ENCODE assay signal across 10 cellular contexts in genomic region chr3:101825904-101826445, GRCh38. TPM values are rescaled to one million over a fixed set of nuclear protein-coding genes. Genes with fewer than 3 reads are reported as not detected.
DNase-seq lines count a peak whose midpoint lies in the region; ATAC-seq and TF ChIP-seq lines count a peak whose summit lies in the region.
"Had no signal": no experiment of that assay in that cellular context is flagged by ENCODE, and none has a peak within 500 bp of the region (broad histone marks: within the 10 kb centered on the region; RNA-seq: fewer than 3 reads in every experiment).

No MANE protein-coding gene starts in this region.

- intact Hi-C loops in right cardiac atrium (cut with DNase I): no loop called here
- intact Hi-C loops in ascending aorta (cut with DNase I): no loop called here
- intact Hi-C loops in vagina (cut with DNase I): loop anchor here (2.0 kb wide), 1 partner anchor 23 kb away; the partner anchor contains the start of gene NFKBIZ

- H3K4me3 ChIP-seq in right atrium auricular region: no peak overlapping the region
- H3K4me3 ChIP-seq in right cardiac atrium (ENCODE audit: low read length): no peak overlapping the region
- H3K4me3 ChIP-seq in ascending aorta: no peak overlapping the region
- H3K4me3 ChIP-seq in mucosa of rectum (ENCODE audit: low read length in 2 of 2): no peak overlapping the region
- H3K4me3 ChIP-seq in vagina: no peak overlapping the region

- H3K9ac ChIP-seq in mucosa of rectum (ENCODE audit: low read depth in 1 of 2, low read length in 2 of 2): no peak overlapping the region

- peak overlapping the region; percentile 87 to 92 for H3K27ac ChIP-seq in right atrium auricular region
- H3K27ac ChIP-seq in right cardiac atrium (ENCODE audit: low read length): no peak overlapping the region
- H3K27ac ChIP-seq in ascending aorta: peak overlapping the region; percentile 78 to 87
- H3K27ac ChIP-seq in mucosa of rectum (ENCODE audit: low read depth in 2 of 2, low read length in 2 of 2): peak overlapping the region; percentile 6 to 9
- H3K27ac ChIP-seq in vagina: peak overlapping the region; percentile 92

- H3K27me3 ChIP-seq in right atrium auricular region (no peaks in the 10 kb centered on the region), right cardiac atrium (ENCODE audit: control insufficient read depth, insufficient read depth) (no peaks in the 10 kb centered on the region), ascending aorta (no peaks in the 10 kb centered on the region), mucosa of rectum (ENCODE audit: control insufficient read depth in 2 of 2, insufficient read depth in 2 of 2, low read length in 2 of 2) (no peaks in the 10 kb centered on the region), vagina (no peaks in the 10 kb centered on the region)

- no peak for ATAC-seq in right cardiac atrium

- TF ChIP-seq POLR2A in vagina (IDR thresholded peaks at IDR 0.05): no peak

- TF ChIP-seq CTCF in right atrium auricular region (IDR thresholded peaks at IDR 0.05): no peak
- TF ChIP-seq CTCF in ascending aorta (IDR thresholded peaks at IDR 0.05): no peak
- no peak for TF ChIP-seq CTCF in vagina (IDR thresholded peaks at IDR 0.05)

- H3K4me1 ChIP-seq in right atrium auricular region (peaks cover 0 to 34% of the 10 kb centered on the region in 2 donors), right cardiac atrium (ENCODE audit: control insufficient read depth, insufficient read depth, low read length) (peaks cover 2% of the 10 kb centered on the region), ascending aorta (peaks cover 0 to 21% of the 10 kb centered on the region in 2 donors), mucosa of rectum (ENCODE audit: control insufficient read depth in 2 of 2, insufficient read depth in 2 of 2, low read length in 2 of 2) (peaks cover 17% of the 10 kb centered on the region in 2 donors), vagina (peaks cover 41% of the 10 kb centered on the region)

- H3K9me3 ChIP-seq in right atrium auricular region (no peaks in the 10 kb centered on the region), right cardiac atrium (ENCODE audit: control insufficient read depth, low read length) (no peaks in the 10 kb centered on the region), ascending aorta (no peaks in the 10 kb centered on the region), mucosa of rectum (ENCODE audit: control insufficient read depth in 2 of 2, low read length in 2 of 2) (no peaks in the 10 kb centered on the region), vagina (no peaks in the 10 kb centered on the region)

- H3K36me3 ChIP-seq in right atrium auricular region (peaks cover 8% of the 10 kb centered on the region), ascending aorta (peaks cover 10% of the 10 kb centered on the region in 2 donors), mucosa of rectum (ENCODE audit: control insufficient read depth in 2 of 2, insufficient read depth in 2 of 2, low read length in 2 of 2) (peaks cover 0 to 8% of the 10 kb centered on the region in 2 donors), vagina (peaks cover 0 to 7% of the 10 kb centered on the region in 2 donors)

- DNase-seq in right atrium auricular region (ENCODE audit: low spot score) (no peak), right cardiac atrium (no peak), ascending aorta (ENCODE audit: low spot score in 2 of 2) (no peak), vagina (ENCODE audit: extremely low spot score in 2 of 2) (no peak), NCI-H1694 (lab: John Stamatoyannopoulos, UW) (no peak), NCI-H524 (lab: John Stamatoyannopoulos, UW) (no peak), NOMO-1 treated with dmso at 0.1 percent for 144 hours (lab: John Stamatoyannopoulos, UW; ENCODE audit: unreplicated experiment) (no peak)
- DNase-seq: COR-L47, NCI-H526 treated with DMSO at 0.1 percent for 48 hours had no signal

- 53% methylated on average over 2 of the region's 2 CpGs for WGBS in right cardiac atrium

RNA-seq across cellular contexts. Expression of gene NFKBIZ, which starts 23.3 kb away (rescaled TPM):
- total RNA-seq in right atrium auricular region (10 to 100 TPM; 26.6 to 28.7 TPM), right cardiac atrium (10 to 100 TPM; 14.2 to 28.4 (median 20.7) TPM), ascending aorta (349 TPM), vagina (136 TPM)
- 9.5 TPM for polyA plus RNA-seq in right cardiac atrium

RNA-seq across cellular contexts. Expression of gene NXPE3, which starts 47.0 kb away (rescaled TPM):
- 10 to 100 TPM; 22.9 to 49.8 TPM for total RNA-seq in right atrium auricular region
- 10 to 100 TPM; 34.7 to 53.3 (median 49.0) TPM for total RNA-seq in right cardiac atrium
- 26.8 TPM for polyA plus RNA-seq in right cardiac atrium
- total RNA-seq in ascending aorta: 25.8 TPM
- total RNA-seq in vagina: 13.3 TPM
